In the genomic region with DNA sequence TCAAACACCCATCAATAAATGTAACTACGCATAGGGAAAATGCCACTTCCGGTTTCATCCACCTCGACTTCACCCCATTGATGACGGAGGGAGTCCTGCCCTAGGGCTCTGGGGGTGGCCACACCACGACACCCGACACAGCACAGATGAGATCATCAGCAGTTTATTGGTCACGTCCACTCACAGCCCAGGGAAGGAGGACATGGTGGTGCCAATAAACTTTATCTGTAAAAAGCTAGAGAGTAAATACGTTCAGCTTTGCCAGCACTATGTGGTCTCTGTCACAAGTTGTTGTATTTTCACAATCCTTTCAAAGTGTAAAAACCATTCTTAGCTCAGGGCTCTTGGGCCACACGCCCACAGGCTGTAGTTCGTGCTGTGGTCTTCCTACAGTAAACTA, we compare ENCODE assay signal across 26 cellular contexts.
"Had no signal": no experiment of that assay in that cellular context is flagged by ENCODE, and none has a peak within 500 bp of the region (broad histone marks: within the 10 kb centered on the region; RNA-seq: fewer than 3 reads in every experiment).

No MANE protein-coding gene starts in this region.

- H3K9me3 ChIP-seq: colonic mucosa, gastroesophageal sphincter, left ventricle myocardium inferior, mucosa of descending colon, right lobe of liver, testis had no signal

- H3K4me3 ChIP-seq: cardiac muscle cell, colonic mucosa, dorsolateral prefrontal cortex, gastroesophageal sphincter, hepatocyte, left ventricle myocardium inferior, lung, mucosa of descending colon, right lobe of liver, testis had no signal

- H3K4me1 ChIP-seq: colonic mucosa, gastroesophageal sphincter, left ventricle myocardium inferior, right lobe of liver, testis had no signal

- DNase-seq: activated CD4-positive, alpha-beta memory T cell treated with anti-CD3 and anti-CD28 coated beads for 36 hours; activated CD4-positive, alpha-beta T cell treated with anti-CD3 and anti-CD28 coated beads, Interleukin-2, amount 10 ng/mL, durations not matched to agents 24 days and 14 days; activated CD4-positive, CD25-positive, alpha-beta regulatory T cell treated with anti-CD3 and anti-CD28 coated beads, Interleukin-2, amount 50 U/mL, for 72 hours; activated naive CD4-positive, alpha-beta T cell treated with Interleukin-2 at 50 U/mL for 16 hours; activated T-cell treated with anti-CD3 and anti-CD28 coated beads, Interleukin-2, amount 50 U/mL, for 48 hours; anterior cingulate cortex; cerebellar nuclear complex; colonic mucosa; dorsolateral prefrontal cortex; effector memory CD4-positive, alpha-beta T cell; erythroblast; islet precursor cell; left ventricle myocardium inferior; mucosa of descending colon; right lobe of liver; stimulated activated CD4-positive, alpha-beta T cell treated with anti-CD3 and anti-CD28 coated beads, Interleukin-2, amount 100 ng/mL, for 48 hours; stimulated activated naive CD8-positive, alpha-beta T cell treated with anti-CD3 and anti-CD28 coated beads, Interleukin-15, Interleukin-2, amounts not matched to agents 100 U/mL and 50 U/mL, for 24 hours; T-helper 1 cell; testis; trophoblast cell; WERI-Rb-1 had no signal

- H3K36me3 ChIP-seq: colonic mucosa had no signal

- ATAC-seq: gastroesophageal sphincter; mucosa of descending colon; natural killer cell treated with Interleukin-12 subunit alpha and Interleukin-12 subunit beta and Interleukin-15 and Interleukin-18, amount 100 ng/mL, for 72 hours; stimulated activated naive CD8-positive, alpha-beta T cell treated with anti-CD3 and anti-CD28 coated beads, Interleukin-15, Interleukin-2, amounts not matched to agents 100 U/mL and 50 U/mL, for 24 hours had no signal

- H3K27ac ChIP-seq: cardiac muscle cell, colonic mucosa, gastroesophageal sphincter, hepatocyte, left ventricle myocardium inferior, right lobe of liver, testis, WERI-Rb-1 had no signal

- H3K4me2 ChIP-seq: hepatocyte had no signal

- H3K27me3 ChIP-seq: cardiac muscle cell, colonic mucosa, dorsolateral prefrontal cortex, gastroesophageal sphincter, hepatocyte, right lobe of liver, testis had no signal

- H2AFZ ChIP-seq: hepatocyte had no signal
